Comparison of ENCODE assay signal across 25 cellular contexts in the genomic region with DNA sequence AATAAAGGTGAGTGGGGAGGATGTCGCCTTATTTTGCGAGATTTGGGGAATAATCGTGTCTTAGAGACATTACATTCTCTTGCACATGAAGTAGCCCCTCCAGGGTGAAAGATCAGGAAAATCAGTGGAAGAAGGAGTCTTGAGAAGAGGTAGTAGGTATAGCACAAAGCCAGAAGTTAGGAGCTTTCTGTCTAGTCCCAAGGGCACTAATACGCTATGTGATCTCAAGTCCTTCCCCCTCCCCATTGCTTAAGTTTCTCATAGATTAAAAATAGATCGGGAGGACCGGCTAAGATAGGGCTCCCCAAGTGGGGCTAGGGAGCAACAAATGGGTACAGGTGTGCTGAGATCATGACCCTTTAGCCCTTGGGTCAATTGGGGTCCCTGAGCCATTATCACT. TPM values are rescaled to one million over a fixed set of nuclear protein-coding genes. Genes with fewer than 3 reads are reported as not detected.
"Had no signal": no experiment of that assay in that cellular context is flagged by ENCODE, and none has a peak within 500 bp of the region (broad histone marks: within the 10 kb centered on the region; RNA-seq: fewer than 3 reads in every experiment).

No MANE protein-coding gene starts in this region.

- DNase-seq: dermis blood vessel endothelial cell; effector CD8-positive, alpha-beta T cell; effector memory CD8-positive, alpha-beta T cell; endodermal cell; esophagus squamous epithelium; foreskin fibroblast; foreskin melanocyte; gastrocnemius medialis; glutamatergic neuron; head of caudate nucleus; heart right ventricle; left cardiac atrium; left lung; left ventricle myocardium superior; lower lobe of right lung; mesenchymal stem cell; mucosa of descending colon; naive B cell; naive thymus-derived CD8-positive, alpha-beta T cell had no signal

- H3K27ac ChIP-seq: coronary artery, epithelial cell of prostate, esophagus squamous epithelium, gastrocnemius medialis, heart right ventricle, left lung, lower lobe of right lung had no signal

- H3K4me1 ChIP-seq: esophagus squamous epithelium, gastrocnemius medialis, heart right ventricle, lower lobe of right lung had no signal

- FAIRE-seq: endometrium, islet of Langerhans, keratinocyte had no signal

- H3K9me3 ChIP-seq: esophagus squamous epithelium, gastrocnemius medialis, left lung, lower lobe of right lung, mucosa of descending colon had no signal

- H3K36me3 ChIP-seq: esophagus squamous epithelium, gastrocnemius medialis, heart right ventricle, left lung, lower lobe of right lung had no signal

- H3K27me3 ChIP-seq: left lung had no signal

- H3K4me3 ChIP-seq: coronary artery, esophagus squamous epithelium, gastrocnemius medialis, heart right ventricle, left lung, lower lobe of right lung, mucosa of descending colon had no signal

RNA-seq across cellular contexts. Expression of gene LRRN2, which starts 13.5 kb away (rescaled TPM):
- total RNA-seq: glomerular endothelial cell; naive thymus-derived CD8-positive, alpha-beta T cell had no signal
